Comparison of ENCODE assay signal across 13 cellular contexts in the genomic region with DNA sequence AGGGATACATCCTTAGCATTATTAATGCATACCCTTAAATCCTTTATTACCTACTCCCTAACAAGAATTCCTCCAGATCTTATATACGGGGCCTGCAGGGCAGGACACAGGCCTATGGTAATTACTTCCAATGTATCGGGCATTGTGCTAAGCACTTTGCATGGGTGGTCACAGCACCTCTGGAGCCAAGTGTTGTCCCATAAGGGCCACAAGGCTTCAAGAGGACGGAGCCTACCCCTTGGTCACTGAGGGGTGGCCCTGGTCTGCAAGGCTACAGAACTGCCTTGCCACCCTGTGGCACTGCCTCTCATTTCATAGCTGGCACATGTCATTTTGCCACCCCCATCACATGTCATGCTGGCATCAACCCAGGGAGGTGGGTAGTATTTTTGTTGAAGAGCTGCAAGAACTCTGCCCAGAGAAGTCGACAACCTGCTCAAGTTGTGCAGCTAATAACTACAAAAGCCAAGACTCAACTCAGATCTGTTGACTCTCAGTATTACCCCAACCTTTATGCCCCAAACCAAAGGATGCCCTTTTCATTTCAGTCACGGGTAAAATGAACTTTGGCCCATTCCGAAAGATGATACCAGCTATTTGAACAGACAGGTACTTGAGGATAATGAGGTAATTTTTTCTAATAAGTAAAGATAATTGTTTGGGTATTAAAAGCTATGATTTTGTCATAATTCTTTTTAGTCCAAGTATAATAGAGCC.
"Had no signal": no experiment of that assay in that cellular context is flagged by ENCODE, and none has a peak within 500 bp of the region (broad histone marks: within the 10 kb centered on the region; RNA-seq: fewer than 3 reads in every experiment).

No MANE protein-coding gene starts in this region.

- H3K4me2 ChIP-seq: hepatocyte had no signal

- H3K27ac ChIP-seq: hepatocyte, left lung, thyroid gland, WERI-Rb-1 had no signal

- H3K9me3 ChIP-seq: left lung, thyroid gland had no signal

- H3K27me3 ChIP-seq: hepatocyte, left lung, thyroid gland had no signal

- H3K4me1 ChIP-seq: left lung had no signal

- DNase-seq: activated CD4-positive, alpha-beta T cell treated with anti-CD3 and anti-CD28 coated beads, Interleukin-2, amount 50 U/mL, for 48 hours; activated naive CD4-positive, alpha-beta T cell treated with Interleukin-2 at 50 U/mL for 16 hours; left lung; natural killer cell; nucleus accumbens; posterior cingulate gyrus; retina; stimulated activated CD4-positive, alpha-beta T cell treated with anti-CD3 and anti-CD28 coated beads, Interleukin-2, amount 100 ng/mL, for 48 hours; thyroid gland; WERI-Rb-1 had no signal

- H3K4me3 ChIP-seq: hepatocyte, left lung, thyroid gland had no signal

- H3K79me2 ChIP-seq: hepatocyte had no signal

- H2AFZ ChIP-seq: hepatocyte had no signal

- ATAC-seq: activated T-helper 17 cell treated with anti-CD3 and anti-CD28 coated beads, Interleukin-2, amount 50 U/mL, for 72 hours; left lung; natural killer cell; stimulated activated memory B cell treated with anti-CD40 and anti-IgM and Interleukin-4, amounts not matched to agents 10 μg/mL and 1 μg/mL and 100 μg/mL, for 72 hours had no signal

- H3K36me3 ChIP-seq: thyroid gland had no signal
